Comparison of ENCODE assay signal across 1 cellular context in genomic region chr9:113246928-113247327, GRCh38.
TF ChIP-seq lines count a peak whose summit lies in the region.

No MANE protein-coding gene starts in this region.

TF ChIP-seq in GM12878, 131 proteins besides CTCF, POLR2A, EP300 and RAD21:
- TF ChIP-seq ZNF217 (IDR thresholded peaks at IDR 0.05) (no peak), IKZF2 (IDR thresholded peaks at IDR 0.05) (peak in 1 of 2 experiments; percentile 11; a peak in 1 of 4 replicates), SPI1 (IDR thresholded peaks at IDR 0.05; ENCODE audit: borderline replicate concordance, insufficient read depth, low read depth, low read length) (peak; percentile 56; the same call in 1 of the 2 replicates), MTA2 (IDR thresholded peaks at IDR 0.05; ENCODE audit: low read depth) (peak; percentile 68)
